Comparison of ENCODE assay signal across 14 cellular contexts in genomic region chr2:45119855-45120254, GRCh38.
DNase-seq lines count a peak whose midpoint lies in the region; ATAC-seq and TF ChIP-seq lines count a peak whose summit lies in the region.
"Had no signal": no experiment of that assay in that cellular context is flagged by ENCODE, and none has a peak within 500 bp of the region (broad histone marks: within the 10 kb centered on the region; RNA-seq: fewer than 3 reads in every experiment).

No MANE protein-coding gene starts in this region.

- H3K4me1 ChIP-seq in PC-9 (replicated peaks; ENCODE audit: insufficient read depth) (peaks cover 63% of the 10 kb centered on the region), colonic mucosa (no peaks in the 10 kb centered on the region)

- intact Hi-C loops in PC-9 (cut with micrococcal nuclease; ENCODE audit: unreplicated experiment), result loop anchor here (1.0 to 5.0 kb wide), 5 partner anchors 8 to 157 kb away; no protein-coding TSS in a partner anchor
- intact Hi-C loops in colonic mucosa (cut with DNase I), result no loop called here

- H3K9ac ChIP-seq in colonic mucosa (ENCODE audit: low read depth in 2 of 2, low read length in 2 of 2), result no peak overlapping the region

- POLR2A ChIA-PET in PC-9 (lab: Charles Lee; ENCODE audit: unreplicated experiment), result interaction anchor here (0.6 to 1.1 kb wide), 7 partner anchors 9 to 1924 kb away, joined by 3 to 13 read pairs (median 5); no protein-coding TSS in a partner anchor

- H2AFZ ChIP-seq in PC-9, result no peak overlapping the region

- H3K9me2 ChIP-seq in PC-9 (ENCODE audit: insufficient read depth), result no peaks in the 10 kb centered on the region

- no peaks in the 10 kb centered on the region for H4K20me1 ChIP-seq in PC-9 (ENCODE audit: insufficient read depth)

- CTCF ChIA-PET in PC-9 (lab: Charles Lee), result interaction anchor here (0.6 to 0.9 kb wide), 3 partner anchors 9 to 111 kb away, joined by 3 to 5 read pairs (median 4); no protein-coding TSS in a partner anchor

- H3K9me3 ChIP-seq in PC-9 (ENCODE audit: insufficient read depth, low read depth) (0 out of 2 replicates have a peak, but pooled peaks cover 4% of the 10 kb centered on the region), colonic mucosa (no peaks in the 10 kb centered on the region)

- DNase-seq in GM04504 (ENCODE audit: low read depth) (peak; percentile 75), PC-9 (peak; percentile 67 to 100), epithelial cell of prostate (ENCODE audit: low read depth, low spot score) (peak; percentile 92), renal cortical epithelial cell (ENCODE audit: low read depth) (peak; percentile 98), colonic mucosa (no peak), ecto neural progenitor cell (ENCODE audit: low spot score) (no peak), NCI-H524 (lab: John Stamatoyannopoulos, UW) (no peak)
- DNase-seq: activated CD8-positive, alpha-beta memory T cell treated with anti-CD3 and anti-CD28 coated beads for 24 hours; activated naive CD8-positive, alpha-beta T cell treated with anti-CD3 and anti-CD28 coated beads, Interleukin-2, amount 50 U/mL, for 24 hours; DND-41; natural killer cell; NCI-H524 treated with DMSO at 0.1 percent for 48 hours; T-cell had no signal

- H3K79me2 ChIP-seq in PC-9 (ENCODE audit: low read depth), result no peaks in the 10 kb centered on the region

- peaks cover 34% of the 10 kb centered on the region for H3F3A ChIP-seq in PC-9 (ENCODE audit: insufficient read depth, low read depth)

- ATAC-seq in HG03571 (IDR thresholded peaks at IDR 0.05; ENCODE audit: unreplicated experiment), result no peak
- ATAC-seq: activated naive CD8-positive, alpha-beta T cell treated with anti-CD3 and anti-CD28 coated beads, Interleukin-2, amount 50 U/mL, for 24 hours; natural killer cell; T-cell had no signal

- TF ChIP-seq CTCF in PC-9 (conservative IDR thresholded peaks at IDR 0.05) (no peak), colonic mucosa (IDR thresholded peaks at IDR 0.05) (no peak)

- peak overlapping the region; percentile 57 for H3K4me2 ChIP-seq in PC-9

- no TSS peak for BruUV-seq in PC-9 (replicated peaks; lab: Mats Ljungman, UMichigan)

- no peaks in the 10 kb centered on the region for H3K27me3 ChIP-seq in PC-9 (ENCODE audit: insufficient read depth, low read depth)
- H3K27me3 ChIP-seq in colonic mucosa, result no peaks in the 10 kb centered on the region

- H3K27ac ChIP-seq in PC-9, result peak overlapping the region; percentile 85
- peak overlapping the region; percentile 68 for H3K27ac ChIP-seq in epithelial cell of prostate
- H3K27ac ChIP-seq in colonic mucosa, result no peak overlapping the region

- no peaks in the 10 kb centered on the region for H3K36me3 ChIP-seq in PC-9 (ENCODE audit: low read depth)
- H3K36me3 ChIP-seq in colonic mucosa, result no peaks in the 10 kb centered on the region

- H3K4me3 ChIP-seq in PC-9 (no peak overlapping the region; the same call in 1 of the 2 replicates), colonic mucosa (no peak overlapping the region)

Comparison
In these comparisons a context has a peak if more than half of its experiments do, and no peak if none do; other contexts are left out.
1. DNase-seq: peak in GM04504 (single experiment), PC-9 (2 of 2), epithelial cell of prostate (single experiment) and renal cortical epithelial cell (single experiment); none in colonic mucosa (single experiment), ecto neural progenitor cell (single experiment) and NCI-H524 (0 of 2).